8 cellular contexts compared by ENCODE assay signal in genomic region chr5:144170276-144171024, GRCh38. TPM values are rescaled to one million over a fixed set of nuclear protein-coding genes. Genes with fewer than 3 reads are reported as not detected.
A peak's percentile ranks its signal among the peaks of the same experiment; 100 is the strongest.
DNase-seq lines count a peak whose midpoint lies in the region; ATAC-seq and TF ChIP-seq lines count a peak whose summit lies in the region.

Gene KCTD16, plus strand, starts transcription at chr5:144170873.
Gene YIPF5, minus strand, starts transcription at chr5:144170659. Its CDS starts 704 bp downstream, at chr5:144169955.

- peak within 1 kb of the TSS; percentile 91 for H3K27ac ChIP-seq in naive thymus-derived CD4-positive, alpha-beta T cell (ENCODE audit: low read depth, low read length)

- H3K4me3 ChIP-seq in fibroblast of mammary gland (ENCODE audit: control insufficient read depth, low read depth, low read length), result peak within 1 kb of the TSS; percentile 92
- peak within 1 kb of the TSS; percentile 79 for H3K4me3 ChIP-seq in naive thymus-derived CD4-positive, alpha-beta T cell (ENCODE audit: low read length)

- no peaks in the 10 kb centered on the region for H3K9me3 ChIP-seq in naive thymus-derived CD4-positive, alpha-beta T cell (ENCODE audit: control insufficient read depth in 2 of 3, low read length in 3 of 3)

- ATAC-seq in activated T-helper 17 cell treated with anti-CD3 and anti-CD28 coated beads, Interleukin-2, amount 50 U/mL, for 72 hours (replicated peaks), result peak; percentile 98
- ATAC-seq in naive thymus-derived CD4-positive, alpha-beta T cell, result peak; percentile 98
- ATAC-seq in stimulated activated memory B cell treated with anti-CD40 and anti-IgM and Interleukin-4, amounts not matched to agents 10 μg/mL and 1 μg/mL and 100 μg/mL, for 72 hours, result peak; percentile 100

- peaks cover 34% of the 10 kb centered on the region for H3K4me1 Mint-ChIP-seq in activated T-helper 17 cell treated with anti-CD3 and anti-CD28 coated beads, Interleukin-2, amount 50 U/mL, for 72 hours
- peaks cover 19 to 56% (median 52%) of the 10 kb centered on the region in 7 donors for H3K4me1 Mint-ChIP-seq in naive thymus-derived CD4-positive, alpha-beta T cell
- H3K4me1 Mint-ChIP-seq in stimulated activated memory B cell treated with anti-CD40 and anti-IgM and Interleukin-4, amounts not matched to agents 10 μg/mL and 1 μg/mL and 100 μg/mL, for 72 hours, result peaks cover 26% of the 10 kb centered on the region

- peaks cover 0 to 7% (median 6%) of the 10 kb centered on the region in 3 experiments for H3K36me3 ChIP-seq in naive thymus-derived CD4-positive, alpha-beta T cell (ENCODE audit: control insufficient read depth in 2 of 3, insufficient read depth in 3 of 3, low read length in 3 of 3)

- peaks cover 3% of the 10 kb centered on the region for H3K9me3 Mint-ChIP-seq in activated T-helper 17 cell treated with anti-CD3 and anti-CD28 coated beads, Interleukin-2, amount 50 U/mL, for 72 hours
- no peaks in the 10 kb centered on the region for H3K9me3 Mint-ChIP-seq in naive thymus-derived CD4-positive, alpha-beta T cell
- no peaks in the 10 kb centered on the region for H3K9me3 Mint-ChIP-seq in stimulated activated memory B cell treated with anti-CD40 and anti-IgM and Interleukin-4, amounts not matched to agents 10 μg/mL and 1 μg/mL and 100 μg/mL, for 72 hours

- intact Hi-C loops in naive thymus-derived CD4-positive, alpha-beta T cell (cut with micrococcal nuclease), result loop anchor here (1.0 to 5.0 kb wide), 10 partner anchors 13 to 1813 kb away; partner anchors contain the start of gene ARHGAP26 (in 1 of the 2)

- H3K27me3 ChIP-seq in naive thymus-derived CD4-positive, alpha-beta T cell (ENCODE audit: control insufficient read depth in 2 of 2, insufficient read depth in 2 of 2, low read length in 2 of 2), result no peaks in the 10 kb centered on the region

- peak within 1 kb of the TSS; percentile 99 for H3K27ac Mint-ChIP-seq in activated T-helper 17 cell treated with anti-CD3 and anti-CD28 coated beads, Interleukin-2, amount 50 U/mL, for 72 hours
- peak within 1 kb of the TSS; percentile 85 to 96 (median 95) for H3K27ac Mint-ChIP-seq in naive thymus-derived CD4-positive, alpha-beta T cell
- peak within 1 kb of the TSS; percentile 81 for H3K27ac Mint-ChIP-seq in stimulated activated memory B cell treated with anti-CD40 and anti-IgM and Interleukin-4, amounts not matched to agents 10 μg/mL and 1 μg/mL and 100 μg/mL, for 72 hours

- TF ChIP-seq CTCF in fibroblast of mammary gland (conservative IDR thresholded peaks at IDR 0.05; ENCODE audit: control insufficient read depth, insufficient read depth, low read depth, low read length), result no peak

- CTCF ChIA-PET in naive thymus-derived CD4-positive, alpha-beta T cell (lab: Charles Lee), result interaction anchor here (0.6 to 4.3 kb wide), 5 partner anchors 13 to 770 kb away, joined by 3 to 25 read pairs (median 8); no protein-coding TSS in a partner anchor

- peak within 1 kb of the TSS; percentile 100 for H3K4me3 Mint-ChIP-seq in activated T-helper 17 cell treated with anti-CD3 and anti-CD28 coated beads, Interleukin-2, amount 50 U/mL, for 72 hours
- peak within 1 kb of the TSS; percentile 90 to 99 (median 94) for H3K4me3 Mint-ChIP-seq in naive thymus-derived CD4-positive, alpha-beta T cell
- H3K4me3 Mint-ChIP-seq in stimulated activated memory B cell treated with anti-CD40 and anti-IgM and Interleukin-4, amounts not matched to agents 10 μg/mL and 1 μg/mL and 100 μg/mL, for 72 hours, result peak within 1 kb of the TSS; percentile 90

- H3K36me3 Mint-ChIP-seq in activated T-helper 17 cell treated with anti-CD3 and anti-CD28 coated beads, Interleukin-2, amount 50 U/mL, for 72 hours (ENCODE audit: low read depth), result peaks cover 51% of the 10 kb centered on the region
- peaks cover 0 to 14% (median 5%) of the 10 kb centered on the region in 5 donors for H3K36me3 Mint-ChIP-seq in naive thymus-derived CD4-positive, alpha-beta T cell
- peaks cover 5% of the 10 kb centered on the region for H3K36me3 Mint-ChIP-seq in stimulated activated memory B cell treated with anti-CD40 and anti-IgM and Interleukin-4, amounts not matched to agents 10 μg/mL and 1 μg/mL and 100 μg/mL, for 72 hours

- peak; percentile 98 for DNase-seq in EH (ENCODE audit: low read depth)
- peak; percentile 91 for DNase-seq in GOT3 (lab: John Stamatoyannopoulos, UW)
- DNase-seq in LHCN-M2 (ENCODE audit: low read depth), result peak; percentile 93
- peak; percentile 92 for DNase-seq in RPMI7951 (ENCODE audit: low read depth)
- DNase-seq in fibroblast of mammary gland (ENCODE audit: low read depth), result peak; percentile 90
- DNase-seq in naive thymus-derived CD4-positive, alpha-beta T cell, result peak; percentile 90 to 98 (median 98)

- POLR2A ChIA-PET in naive thymus-derived CD4-positive, alpha-beta T cell (lab: Charles Lee), result interaction anchor here (0.6 to 8.2 kb wide), 10 partner anchors 9 to 1400 kb away, joined by 3 to 135 read pairs (median 4); partner anchors contain the start of genes ARHGAP26 and NR3C1

- peaks cover 15 to 19% of the 10 kb centered on the region in 2 donors for H3K4me1 ChIP-seq in naive thymus-derived CD4-positive, alpha-beta T cell (ENCODE audit: control insufficient read depth in 2 of 2, insufficient read depth in 2 of 2, low read length in 2 of 2)

- H3K27me3 Mint-ChIP-seq in activated T-helper 17 cell treated with anti-CD3 and anti-CD28 coated beads, Interleukin-2, amount 50 U/mL, for 72 hours, result no peaks in the 10 kb centered on the region
- H3K27me3 Mint-ChIP-seq in naive thymus-derived CD4-positive, alpha-beta T cell, result peaks cover 0 to 29% (median 0%) of the 10 kb centered on the region in 5 donors
- no peaks in the 10 kb centered on the region for H3K27me3 Mint-ChIP-seq in stimulated activated memory B cell treated with anti-CD40 and anti-IgM and Interleukin-4, amounts not matched to agents 10 μg/mL and 1 μg/mL and 100 μg/mL, for 72 hours

RNA-seq across cellular contexts. Expression of gene KCTD16, which starts in this region (rescaled TPM):
- total RNA-seq in LHCN-M2 (2014; rRNA removed), result 0.11 and 0.32 TPM in 2 replicates
- polyA plus RNA-seq in LHCN-M2 (2012), result 0.46 TPM
- total RNA-seq in RPMI7951 (2014; rRNA removed; shearing (Covaris generic)), result under 0.01 and 0.12 TPM in 2 replicates
- total RNA-seq in activated T-helper 17 cell treated with anti-CD3 and anti-CD28 coated beads, Interleukin-2, amount 50 U/mL, for 72 hours, result under 1 TPM; 0.11 to 0.40 TPM
- total RNA-seq in naive thymus-derived CD4-positive, alpha-beta T cell, result under 1 TPM in 2 of 5 experiments, not detected in 3; 0.07 to 0.22 TPM
- under 1 TPM in 1 of 2 donors, not detected in 1; 0.13 TPM for polyA plus RNA-seq in naive thymus-derived CD4-positive, alpha-beta T cell

RNA-seq across cellular contexts. Expression of gene YIPF5, which starts in this region (rescaled TPM):
- total RNA-seq in LHCN-M2 (2014; rRNA removed), result 67.2 and 72.8 TPM in 2 replicates
- 53.3 TPM for polyA plus RNA-seq in LHCN-M2 (2012)
- 53.9 and 61.4 TPM in 2 replicates for total RNA-seq in RPMI7951 (2014; rRNA removed; shearing (Covaris generic))
- total RNA-seq in activated T-helper 17 cell treated with anti-CD3 and anti-CD28 coated beads, Interleukin-2, amount 50 U/mL, for 72 hours, result 10 to 100 TPM; 51.4 to 52.0 TPM
- total RNA-seq in naive thymus-derived CD4-positive, alpha-beta T cell, result 10 to 100 TPM; 27.0 to 49.2 (median 38.6) TPM
- polyA plus RNA-seq in naive thymus-derived CD4-positive, alpha-beta T cell, result 10 to 100 TPM; 49.7 to 62.9 TPM

Comparison
In these comparisons a context has a peak if more than half of its experiments do, and no peak if none do; other contexts are left out.
1. Peak in every context shown above with its lines: DNase-seq, ATAC-seq, H3K4me3 ChIP-seq and H3K27ac ChIP-seq.